ENCODE assay signal across 10 cellular contexts in the genomic region with DNA sequence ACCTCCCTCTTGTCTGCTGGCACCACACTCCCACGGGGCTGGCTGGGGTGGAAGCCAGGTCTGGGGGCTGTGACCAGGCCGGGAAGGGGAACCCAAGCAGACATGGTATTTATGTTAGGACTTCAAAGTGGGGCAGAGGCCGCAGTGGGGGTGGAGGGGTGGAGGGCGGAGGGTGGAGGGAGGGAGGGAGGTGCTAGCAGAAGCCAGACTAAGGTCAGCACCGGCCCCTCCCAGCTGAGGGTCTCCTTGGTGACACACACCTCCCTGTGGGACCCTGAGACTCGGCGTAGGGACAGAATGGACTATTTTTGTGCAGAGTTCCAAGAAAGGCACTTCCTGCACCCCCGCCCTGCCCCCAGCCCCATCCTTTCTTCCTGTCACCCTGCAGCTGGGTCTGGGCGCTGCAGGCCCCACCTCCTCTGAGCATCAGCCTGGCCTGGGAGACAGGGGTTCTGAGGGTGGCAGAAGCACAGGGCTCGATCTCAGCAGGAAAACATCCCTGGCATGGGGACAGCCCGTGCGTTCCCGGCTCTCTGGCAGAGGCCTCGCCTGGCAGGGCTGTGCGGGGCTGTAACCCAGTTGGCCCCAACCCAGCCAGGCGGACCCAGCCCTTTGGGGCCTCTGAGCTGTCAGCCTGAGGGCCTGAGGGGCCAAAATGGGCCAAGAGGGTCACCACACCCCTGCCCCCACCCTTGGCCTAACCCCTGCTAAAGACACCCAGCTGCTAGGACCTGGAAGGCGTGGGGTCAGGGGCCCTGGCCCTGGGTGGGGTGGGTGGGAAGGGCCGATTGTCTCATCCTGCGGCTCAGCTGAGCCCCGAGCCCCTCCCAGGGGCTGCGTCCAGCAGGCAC. TPM values are rescaled to one million over a fixed set of nuclear protein-coding genes. Genes with fewer than 3 reads are reported as not detected.
A peak's percentile ranks its signal among the peaks of the same experiment; 100 is the strongest.
DNase-seq lines count a peak whose midpoint lies in the region; ATAC-seq and TF ChIP-seq lines count a peak whose summit lies in the region.
"Had no signal": no experiment of that assay in that cellular context is flagged by ENCODE, and none has a peak within 500 bp of the region (broad histone marks: within the 10 kb centered on the region; RNA-seq: fewer than 3 reads in every experiment).

No MANE protein-coding gene starts in this region.

- intact Hi-C loops in lower lobe of right lung (cut with DNase I) = no loop called here

- TF ChIP-seq CTCF in lower lobe of right lung (IDR thresholded peaks at IDR 0.05) = no peak

- peak overlapping the region; percentile 46 for H3K27ac ChIP-seq in lower lobe of right lung
- H3K27ac ChIP-seq in SJCRH30 = no peak overlapping the region; the same call in 1 of the 2 replicates

- DNase-seq in stimulated activated CD4-positive, alpha-beta T cell treated with anti-CD3 and anti-CD28 coated beads, Interleukin-4, amount 100 ng/mL, for 1 hour = peak; percentile 23
- DNase-seq in stimulated activated CD4-positive, alpha-beta T cell treated with anti-CD3 and anti-CD28 coated beads, Interleukin-2, amount 100 ng/mL, for 24 hours = no peak
- peak; percentile 52 for DNase-seq in astrocyte of the hippocampus (ENCODE audit: low read depth, low spot score)
- DNase-seq in lower lobe of right lung = no peak
- no peak for DNase-seq in SKM-1 treated with dmso at 0.1 percent for 144 hours (lab: John Stamatoyannopoulos, UW; ENCODE audit: unreplicated experiment)
- no peak for DNase-seq in SIG-M5 (lab: John Stamatoyannopoulos, UW)
- DNase-seq in SJCRH30 = no peak
- DNase-seq: DMS153 had no signal

- H3K36me3 ChIP-seq in lower lobe of right lung (no peaks in the 10 kb centered on the region), SJCRH30 (no peaks in the 10 kb centered on the region)
- H3K36me3 ChIP-seq: pancreas had no signal

- H3K4me3 ChIP-seq in lower lobe of right lung (no peak overlapping the region), SJCRH30 (no peak overlapping the region)
- H3K4me3 ChIP-seq: pancreas had no signal

- ATAC-seq in lower lobe of right lung (peak in 1 of 2 donors; percentile 1), HG03571 (IDR thresholded peaks at IDR 0.05; ENCODE audit: unreplicated experiment) (no peak)

- H3K27me3 ChIP-seq in lower lobe of right lung (ENCODE audit: low read depth) (no peaks in the 10 kb centered on the region), SJCRH30 (no peaks in the 10 kb centered on the region)
- H3K27me3 ChIP-seq: pancreas had no signal

- H3K4me1 ChIP-seq in lower lobe of right lung (peaks cover 26% of the 10 kb centered on the region), SJCRH30 (peaks cover 7% of the 10 kb centered on the region; the same call in 1 of the 2 replicates)
- H3K4me1 ChIP-seq: pancreas had no signal

- no peaks in the 10 kb centered on the region for H3K9me3 ChIP-seq in lower lobe of right lung
- H3K9me3 ChIP-seq in SJCRH30 (replicated peaks) = no peaks in the 10 kb centered on the region
- H3K9me3 ChIP-seq: pancreas had no signal

RNA-seq across cellular contexts. Expression of a gene that starts 9.6 kb away (rescaled TPM):
- total RNA-seq in lower lobe of right lung = 28.7 TPM
- 0.30 and 0.45 TPM in 2 replicates for total RNA-seq in SJCRH30 (2014; rRNA removed; shearing (Covaris generic))

RNA-seq across cellular contexts. Expression of a gene that starts 9.7 kb away (rescaled TPM):
- 8.2 TPM for total RNA-seq in lower lobe of right lung
- 1.2 and 1.6 TPM in 2 replicates for total RNA-seq in SJCRH30 (2014; rRNA removed; shearing (Covaris generic))

RNA-seq across cellular contexts. Expression of a gene that starts 18.4 kb away (rescaled TPM):
- total RNA-seq in lower lobe of right lung = 37.8 TPM
- total RNA-seq in SJCRH30 (2014; rRNA removed; shearing (Covaris generic)) = 40.5 and 42.9 TPM in 2 replicates

RNA-seq across cellular contexts. Expression of a gene that starts 20.9 kb away (rescaled TPM):
- 22.6 TPM for total RNA-seq in lower lobe of right lung
- total RNA-seq in SJCRH30 (2014; rRNA removed; shearing (Covaris generic)) = 7.7 and 8.0 TPM in 2 replicates

RNA-seq across cellular contexts. Expression of a gene that starts 34.8 kb away (rescaled TPM):
- total RNA-seq in lower lobe of right lung = not detected
- not detected in 2 replicates for total RNA-seq in SJCRH30 (2014; rRNA removed; shearing (Covaris generic))

Comparison
In these comparisons a context has a peak if more than half of its experiments do, and no peak if none do; other contexts are left out.
1. DNase-seq: peak in stimulated activated CD4-positive, alpha-beta T cell treated with anti-CD3 and anti-CD28 coated beads, Interleukin-4, amount 100 ng/mL, for 1 hour (single experiment) and astrocyte of the hippocampus (single experiment); none in stimulated activated CD4-positive, alpha-beta T cell treated with anti-CD3 and anti-CD28 coated beads, Interleukin-2, amount 100 ng/mL, for 24 hours (0 of 2), lower lobe of right lung (single experiment), SKM-1 treated with dmso at 0.1 percent for 144 hours (single experiment), SIG-M5 (single experiment) and SJCRH30 (0 of 2).
2. RNA of a gene that starts 9.6 kb away (total RNA-seq): 28.7 TPM in lower lobe of right lung (single experiment); 0.30 to 0.45 TPM in SJCRH30; every median in the first group is over 10 times any median in the second.